In genomic region chr6:129353067-129353466, GRCh38 we compare ENCODE assay signal across 1 cellular context.
TF ChIP-seq lines count a peak whose summit lies in the region.

No MANE protein-coding gene starts in this region.

TF ChIP-seq in WTC11, 78 proteins besides CTCF, POLR2A, EP300 and RAD21 (continued from another document):
- TF ChIP-seq ARID4B (CRISPR knock-in tag; IDR thresholded peaks at IDR 0.05; ENCODE audit: borderline replicate concordance) (no peak), FOXK1 (CRISPR knock-in tag; IDR thresholded peaks at IDR 0.05) (no peak), RELA (CRISPR knock-in tag; IDR thresholded peaks at IDR 0.05; ENCODE audit: borderline replicate concordance) (no peak), ZNF232 (CRISPR knock-in tag; IDR thresholded peaks at IDR 0.05) (no peak), ATF3 (CRISPR knock-in tag; conservative IDR thresholded peaks at IDR 0.05) (no peak), IRF1 (CRISPR knock-in tag; IDR thresholded peaks at IDR 0.05) (no peak), ATF2 (CRISPR knock-in tag; IDR thresholded peaks at IDR 0.05; ENCODE audit: borderline replicate concordance, low read depth) (no peak), ETV6 (CRISPR knock-in tag; IDR thresholded peaks at IDR 0.05) (no peak), PRDM15 (CRISPR knock-in tag; IDR thresholded peaks at IDR 0.05) (no peak), EMX1 (CRISPR knock-in tag; IDR thresholded peaks at IDR 0.05) (no peak)
TF ChIP-seq in WTC11: peak in this region for 0.
